In genomic region chr4:44661940-44662622, GRCh38 we compare ENCODE assay signal across 27 cellular contexts. TPM values are rescaled to one million over a fixed set of nuclear protein-coding genes. Genes with fewer than 3 reads are reported as not detected.
DNase-seq lines count a peak whose midpoint lies in the region; ATAC-seq and TF ChIP-seq lines count a peak whose summit lies in the region.
"Had no signal": no experiment of that assay in that cellular context is flagged by ENCODE, and none has a peak within 500 bp of the region (broad histone marks: within the 10 kb centered on the region; RNA-seq: fewer than 3 reads in every experiment).

No MANE protein-coding gene starts in this region.

- TF ChIP-seq EP300 in ovary (IDR thresholded peaks at IDR 0.05) = no peak

- H3K36me3 ChIP-seq in osteoblast (ENCODE audit: insufficient read depth, low read length) (no peaks in the 10 kb centered on the region), ovary (no peaks in the 10 kb centered on the region)
- H3K36me3 ChIP-seq: stomach, transverse colon had no signal

- no peaks in the 10 kb centered on the region for H3K36me3 Mint-ChIP-seq in WTC11
- H3K36me3 Mint-ChIP-seq: brain; CD4-positive, alpha-beta memory T cell; memory B cell had no signal

- peak; percentile 14 for ATAC-seq in GM18867 (IDR thresholded peaks at IDR 0.05; ENCODE audit: unreplicated experiment)
- ATAC-seq in HG03280 (IDR thresholded peaks at IDR 0.05; ENCODE audit: unreplicated experiment) = peak; percentile 11
- peak; percentile 62 for ATAC-seq in WTC11
- ATAC-seq in HG02763 (IDR thresholded peaks at IDR 0.05; ENCODE audit: unreplicated experiment) = no peak
- no peak for ATAC-seq in Right ventricle myocardium superior (ENCODE audit: poor library complexity)
- ATAC-seq: SK-N-SH treated with all-trans-retinoic acid at 6 μM for 48 hours had no signal

- no peaks in the 10 kb centered on the region for H3K79me2 ChIP-seq in osteoblast (ENCODE audit: insufficient read depth, low read length)

- H3K27me3 ChIP-seq in osteoblast (ENCODE audit: insufficient read depth, low read length) = no peaks in the 10 kb centered on the region
- H3K27me3 ChIP-seq in ovary = no peaks in the 10 kb centered on the region
- H3K27me3 ChIP-seq: stomach, transverse colon had no signal

- POLR2A ChIA-PET in WTC11 (lab: Charles Lee) = no interaction called here

- intact Hi-C loops in ovary (cut with DNase I) = no loop called here
- intact Hi-C loops in Right ventricle myocardium superior (cut with DNase I) = no loop called here

- H3K27ac ChIP-seq in osteoblast (ENCODE audit: low read depth, low read length) (no peak overlapping the region), ovary (no peak overlapping the region)
- H3K27ac ChIP-seq: stomach, transverse colon had no signal

- TF ChIP-seq POLR2A in ovary (IDR thresholded peaks at IDR 0.05) = no peak

- no peak overlapping the region for H3K27ac Mint-ChIP-seq in WTC11
- H3K27ac Mint-ChIP-seq: H9; memory B cell; T-helper 2 cell treated with Interferon-gamma antibody and Interleukin-4, amounts not matched to agents 5 μg/mL and 100 μg/mL, for 36 hours had no signal

- no peak for DNase-seq in WTC11 (ENCODE audit: low spot score)
- DNase-seq in osteoblast (ENCODE audit: insufficient read length, low spot score, missing footprints) = peak; percentile 29
- DNase-seq in ovary = no peak
- DNase-seq in Right ventricle myocardium superior = no peak
- no peak for DNase-seq in NCI-H2029 (lab: John Stamatoyannopoulos, UW)
- DNase-seq: activated CD4-positive, alpha-beta T cell treated with anti-CD3 and anti-CD28 coated beads, Interleukin-2, amount 50 U/mL, for 4 hours; activated CD8-positive, alpha-beta memory T cell treated with anti-CD3 and anti-CD28 coated beads, Interleukin-2, amount 50 U/mL, for 48 hours; activated effector memory CD4-positive, alpha-beta T cell treated with anti-CD3 and anti-CD28 coated beads, Interleukin-2, amount 50 U/mL, for 16 hours; CD4-positive, alpha-beta memory T cell; DMS153; H9; head of caudate nucleus; NCI-H2081 treated with DMSO at 0.1 percent for 48 hours; NCI-H446 treated with DMSO at 0.1 percent for 48 hours; NK-92 treated with Interleukin-12 subunit alpha and Interleukin-12 subunit beta, amount 100 ng/mL, for 24 hours; nucleus accumbens; RPMI8226; stimulated activated CD4-positive, alpha-beta T cell treated with anti-CD3 and anti-CD28 coated beads, Interleukin-12 subunit alpha, Interleukin-12 subunit beta, amount 100 ng/mL, for 4 hours; stomach; transverse colon had no signal

- no peaks in the 10 kb centered on the region for H4K20me1 ChIP-seq in osteoblast (ENCODE audit: insufficient read depth, low read length)

- H2AFZ ChIP-seq in osteoblast (ENCODE audit: low read length) = no peak overlapping the region

- no peaks in the 10 kb centered on the region for H3K9me3 Mint-ChIP-seq in WTC11
- H3K9me3 Mint-ChIP-seq: brain; CD4-positive, alpha-beta memory T cell; H9; memory B cell; T-helper 2 cell treated with Interferon-gamma antibody and Interleukin-4, amounts not matched to agents 5 μg/mL and 100 μg/mL, for 36 hours had no signal

- H3K4me1 Mint-ChIP-seq in WTC11 = peaks cover 11% of the 10 kb centered on the region
- H3K4me1 Mint-ChIP-seq: CD4-positive, alpha-beta memory T cell; memory B cell had no signal

- TF ChIP-seq CTCF in WTC11 (IDR thresholded peaks at IDR 0.05) = no peak
- no peak for TF ChIP-seq CTCF in osteoblast (IDR thresholded peaks at IDR 0.05; ENCODE audit: extremely low read depth, low read depth, low read length)
- TF ChIP-seq CTCF in ovary (IDR thresholded peaks at IDR 0.05) = no peak

- H3K4me1 ChIP-seq in osteoblast (ENCODE audit: insufficient read depth, low read length) (no peaks in the 10 kb centered on the region), ovary (ENCODE audit: insufficient read depth) (no peaks in the 10 kb centered on the region)
- H3K4me1 ChIP-seq: stomach, transverse colon had no signal

- no peak overlapping the region for H3K4me3 Mint-ChIP-seq in WTC11
- H3K4me3 Mint-ChIP-seq: brain; CD4-positive, alpha-beta memory T cell; H9; memory B cell; T-helper 2 cell treated with Interferon-gamma antibody and Interleukin-4, amounts not matched to agents 5 μg/mL and 100 μg/mL, for 36 hours had no signal

- H3K9me3 ChIP-seq in osteoblast (ENCODE audit: low read depth, low read length) (no peaks in the 10 kb centered on the region), ovary (no peaks in the 10 kb centered on the region)
- H3K9me3 ChIP-seq: stomach, transverse colon had no signal

- no peak overlapping the region for H3K4me2 ChIP-seq in osteoblast (ENCODE audit: insufficient read depth, low read length)

- H3K27me3 Mint-ChIP-seq in WTC11 (ENCODE audit: low read depth) = no peaks in the 10 kb centered on the region

- H3K4me3 ChIP-seq in osteoblast (ENCODE audit: insufficient read depth, low read length) = no peak overlapping the region
- H3K4me3 ChIP-seq in ovary = no peak overlapping the region
- H3K4me3 ChIP-seq: stomach, transverse colon had no signal

- WGBS in ovary, 3 donors = 73 to 94% (median 89%) methylated on average over 1 of the region's 1 CpG

- CTCF ChIA-PET in WTC11 (lab: Charles Lee) = no interaction called here

TF ChIP-seq in WTC11, 78 proteins besides CTCF, POLR2A, EP300 and RAD21 (continues in another document):
- TF ChIP-seq ZBTB43 (CRISPR knock-in tag; IDR thresholded peaks at IDR 0.05) = no peak
- no peak for TF ChIP-seq ZNF671 (CRISPR knock-in tag; IDR thresholded peaks at IDR 0.05)
- TF ChIP-seq FOXP1 (CRISPR knock-in tag; IDR thresholded peaks at IDR 0.05; ENCODE audit: borderline replicate concordance) = no peak
- TF ChIP-seq TEAD1 (CRISPR knock-in tag; IDR thresholded peaks at IDR 0.05) = no peak
- no peak for TF ChIP-seq ZNF138 (CRISPR knock-in tag; conservative IDR thresholded peaks at IDR 0.05)
- TF ChIP-seq ESRRA (CRISPR knock-in tag; IDR thresholded peaks at IDR 0.05; ENCODE audit: borderline replicate concordance) = no peak
- TF ChIP-seq, protein P1, sequence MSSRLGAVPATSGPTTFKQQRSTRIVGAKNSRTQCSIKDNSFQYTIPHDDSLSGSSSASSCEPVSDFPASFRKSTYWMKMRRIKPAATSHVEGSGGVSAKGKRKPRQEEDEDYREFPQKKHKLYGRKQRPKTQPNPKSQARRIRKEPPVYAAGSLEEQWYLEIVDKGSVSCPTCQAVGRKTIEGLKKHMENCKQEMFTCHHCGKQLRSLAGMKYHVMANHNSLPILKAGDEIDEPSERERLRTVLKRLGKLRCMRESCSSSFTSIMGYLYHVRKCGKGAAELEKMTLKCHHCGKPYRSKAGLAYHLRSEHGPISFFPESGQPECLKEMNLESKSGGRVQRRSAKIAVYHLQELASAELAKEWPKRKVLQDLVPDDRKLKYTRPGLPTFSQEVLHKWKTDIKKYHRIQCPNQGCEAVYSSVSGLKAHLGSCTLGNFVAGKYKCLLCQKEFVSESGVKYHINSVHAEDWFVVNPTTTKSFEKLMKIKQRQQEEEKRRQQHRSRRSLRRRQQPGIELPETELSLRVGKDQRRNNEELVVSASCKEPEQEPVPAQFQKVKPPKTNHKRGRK (CRISPR knock-in tag; IDR thresholded peaks at IDR 0.05; ENCODE audit: borderline replicate concordance) = no peak
- TF ChIP-seq, protein P2, sequence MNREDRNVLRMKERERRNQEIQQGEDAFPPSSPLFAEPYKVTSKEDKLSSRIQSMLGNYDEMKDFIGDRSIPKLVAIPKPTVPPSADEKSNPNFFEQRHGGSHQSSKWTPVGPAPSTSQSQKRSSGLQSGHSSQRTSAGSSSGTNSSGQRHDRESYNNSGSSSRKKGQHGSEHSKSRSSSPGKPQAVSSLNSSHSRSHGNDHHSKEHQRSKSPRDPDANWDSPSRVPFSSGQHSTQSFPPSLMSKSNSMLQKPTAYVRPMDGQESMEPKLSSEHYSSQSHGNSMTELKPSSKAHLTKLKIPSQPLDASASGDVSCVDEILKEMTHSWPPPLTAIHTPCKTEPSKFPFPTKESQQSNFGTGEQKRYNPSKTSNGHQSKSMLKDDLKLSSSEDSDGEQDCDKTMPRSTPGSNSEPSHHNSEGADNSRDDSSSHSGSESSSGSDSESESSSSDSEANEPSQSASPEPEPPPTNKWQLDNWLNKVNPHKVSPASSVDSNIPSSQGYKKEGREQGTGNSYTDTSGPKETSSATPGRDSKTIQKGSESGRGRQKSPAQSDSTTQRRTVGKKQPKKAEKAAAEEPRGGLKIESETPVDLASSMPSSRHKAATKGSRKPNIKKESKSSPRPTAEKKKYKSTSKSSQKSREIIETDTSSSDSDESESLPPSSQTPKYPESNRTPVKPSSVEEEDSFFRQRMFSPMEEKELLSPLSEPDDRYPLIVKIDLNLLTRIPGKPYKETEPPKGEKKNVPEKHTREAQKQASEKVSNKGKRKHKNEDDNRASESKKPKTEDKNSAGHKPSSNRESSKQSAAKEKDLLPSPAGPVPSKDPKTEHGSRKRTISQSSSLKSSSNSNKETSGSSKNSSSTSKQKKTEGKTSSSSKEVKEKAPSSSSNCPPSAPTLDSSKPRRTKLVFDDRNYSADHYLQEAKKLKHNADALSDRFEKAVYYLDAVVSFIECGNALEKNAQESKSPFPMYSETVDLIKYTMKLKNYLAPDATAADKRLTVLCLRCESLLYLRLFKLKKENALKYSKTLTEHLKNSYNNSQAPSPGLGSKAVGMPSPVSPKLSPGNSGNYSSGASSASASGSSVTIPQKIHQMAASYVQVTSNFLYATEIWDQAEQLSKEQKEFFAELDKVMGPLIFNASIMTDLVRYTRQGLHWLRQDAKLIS (CRISPR knock-in tag; IDR thresholded peaks at IDR 0.05; ENCODE audit: borderline replicate concordance) = no peak
- no peak for TF ChIP-seq PRRX2 (CRISPR knock-in tag; IDR thresholded peaks at IDR 0.05)

RNA-seq across cellular contexts. Expression of gene YIPF7, which starts 10.7 kb away (rescaled TPM):
- not detected in 3 replicates for total RNA-seq in WTC11 (2021)
- total RNA-seq in osteoblast = not detected in 2 replicates
- total RNA-seq in ovary = 1 to 10 TPM in 1 of 7 donors, under 1 TPM in 4, not detected in 2; 0.28 to 1.4 (median 0.53) TPM
- under 1 TPM in 1 of 2 donors, not detected in 1; 0.28 TPM for polyA plus RNA-seq in ovary
- total RNA-seq in Right ventricle myocardium superior = 1.00 TPM
- total RNA-seq: CD4-positive, alpha-beta memory T cell; H9; stomach; transverse colon had no signal
- polyA plus RNA-seq: CD4-positive, alpha-beta memory T cell; stomach had no signal

RNA-seq across cellular contexts. Expression of gene GUF1, which starts 16.1 kb away (rescaled TPM):
- total RNA-seq in WTC11 (2021) (37.6 to 38.8 TPM (median 37.8 TPM) in 3 replicates), osteoblast (14.1 and 18.5 TPM in 2 replicates), ovary (10 to 100 TPM in 6 of 7 donors, 1 to 10 TPM in 1; 10.0 to 20.9 (median 12.7) TPM), Right ventricle myocardium superior (23.0 TPM)
- polyA plus RNA-seq in ovary = 10 to 100 TPM in 1 of 2 donors, 1 to 10 TPM in 1; 7.3 to 18.0 TPM

Comparison
In these comparisons a context has a peak if more than half of its experiments do, and no peak if none do; other contexts are left out.
1. ATAC-seq: peak in GM18867 (single experiment), HG03280 (single experiment) and WTC11 (single experiment); none in HG02763 (single experiment) and Right ventricle myocardium superior (single experiment).